Comparison of ENCODE assay signal across 8 cellular contexts in genomic region chr4:64158648-64159326, GRCh38.
DNase-seq lines count a peak whose midpoint lies in the region; ATAC-seq and TF ChIP-seq lines count a peak whose summit lies in the region.

No MANE protein-coding gene starts in this region.

- no peaks in the 10 kb centered on the region for H4K20me1 ChIP-seq in mammary epithelial cell (ENCODE audit: insufficient read depth, low read length)

- H3K27me3 ChIP-seq in mammary epithelial cell (ENCODE audit: insufficient read depth, low read length): no peaks in the 10 kb centered on the region
- H3K27me3 ChIP-seq in liver (ENCODE audit: control insufficient read depth in 4 of 4, insufficient read depth in 4 of 4, low read length in 3 of 4): no peaks in the 10 kb centered on the region

- H3K4me3 Mint-ChIP-seq in activated naive CD4-positive, alpha-beta T cell treated with anti-CD3 and anti-CD28 coated beads for 36 hours: no peak overlapping the region

- H3K36me3 ChIP-seq in mammary epithelial cell (ENCODE audit: insufficient read depth, low read length) (no peaks in the 10 kb centered on the region), liver (ENCODE audit: control insufficient read depth in 4 of 4, insufficient read depth in 3 of 4, low read depth in 1 of 4, low read length in 3 of 4) (no peaks in the 10 kb centered on the region)

- in situ Hi-C loops in mammary epithelial cell (cut with MboI; ENCODE audit: low sequenced_read_pairs in 2 of 2): loop anchor here (25.0 kb wide), 1 partner anchor 379 kb away; no protein-coding TSS in a partner anchor

- H3K9me3 ChIP-seq in mammary epithelial cell (replicated peaks; ENCODE audit: insufficient read depth, low read length) (no peaks in the 10 kb centered on the region), liver (ENCODE audit: control insufficient read depth in 4 of 4, low read length in 3 of 4) (no peaks in the 10 kb centered on the region)

- H3K4me3 ChIP-seq in mammary epithelial cell (replicated peaks in 1 of 3; ENCODE audit: insufficient read depth in 1 of 3, low read depth in 2 of 3, low read length in 3 of 3) (peak overlapping the region in 2 of 3 experiments; percentile 39 to 53), liver (ENCODE audit: low read depth in 1 of 3, low read length in 3 of 3) (peak overlapping the region in 1 of 3 donors; percentile 44)

- H3K27ac ChIP-seq in mammary epithelial cell (ENCODE audit: insufficient read depth, low read depth, low read length) (no peak overlapping the region), liver (ENCODE audit: low read depth in 1 of 2, low read length in 2 of 2) (no peak overlapping the region)

- DNase-seq in activated naive CD4-positive, alpha-beta T cell treated with anti-CD3 and anti-CD28 coated beads for 36 hours: peak; percentile 71
- no peak for DNase-seq in activated naive CD4-positive, alpha-beta T cell treated with anti-CD3 and anti-CD28 coated beads, Interleukin-2, amount 50 U/mL, for 16 hours
- DNase-seq in HUDEP-2 (lab: John Stamatoyannopoulos, UW; ENCODE audit: unreplicated experiment in 76 of 76) (peak in 54 of 76 experiments; percentile 0 to 79 (median 21)), RKO (ENCODE audit: low spot score) (peak; percentile 89), mammary epithelial cell (peak; percentile 43)
- DNase-seq in stimulated activated CD8-positive, alpha-beta memory T cell treated with anti-CD3 and anti-CD28 coated beads, Interleukin-4, amount 100 ng/mL, for 48 hours: peak; percentile 61

- H3K4me2 ChIP-seq in mammary epithelial cell (ENCODE audit: insufficient read depth, low read depth, low read length): peak overlapping the region; percentile 67

- dilution Hi-C loops in mammary epithelial cell (cut with HindIII; ENCODE audit: low sequenced_read_pairs): loop anchor here (25.0 kb wide), 1 partner anchor 379 kb away; no protein-coding TSS in a partner anchor

- H3K9ac ChIP-seq in mammary epithelial cell (ENCODE audit: insufficient read depth, low read length) (no peak overlapping the region), liver (ENCODE audit: low read depth in 1 of 2, low read length in 2 of 2) (no peak overlapping the region)

- H3K9me3 Mint-ChIP-seq in activated naive CD4-positive, alpha-beta T cell treated with anti-CD3 and anti-CD28 coated beads for 36 hours: no peaks in the 10 kb centered on the region

- H3K4me1 ChIP-seq in mammary epithelial cell (ENCODE audit: insufficient read depth, low read length) (no peaks in the 10 kb centered on the region), liver (ENCODE audit: control insufficient read depth in 4 of 4, insufficient read depth in 4 of 4, low read length in 3 of 4) (no peaks in the 10 kb centered on the region)

- H3K27me3 Mint-ChIP-seq in activated naive CD4-positive, alpha-beta T cell treated with anti-CD3 and anti-CD28 coated beads for 36 hours (ENCODE audit: low read depth): no peaks in the 10 kb centered on the region

- no peaks in the 10 kb centered on the region for H3K79me2 ChIP-seq in mammary epithelial cell (ENCODE audit: insufficient read depth, low read length)

- peak; percentile 91 for ATAC-seq in GM21619 (IDR thresholded peaks at IDR 0.05; ENCODE audit: unreplicated experiment)

- CTCF ChIA-PET in activated naive CD4-positive, alpha-beta T cell treated with anti-CD3 and anti-CD28 coated beads for 36 hours (lab: Charles Lee): interaction anchor here (0.7 to 1.0 kb wide), 3 partner anchors 8 to 380 kb away, joined by 3 to 5 read pairs (median 4); no protein-coding TSS in a partner anchor
- CTCF ChIA-PET in mammary epithelial cell (lab: Charles Lee; ENCODE audit: low non-redundant PET): no interaction called here

- no peaks in the 10 kb centered on the region for H3K4me1 Mint-ChIP-seq in activated naive CD4-positive, alpha-beta T cell treated with anti-CD3 and anti-CD28 coated beads for 36 hours (ENCODE audit: low read depth)

- TF ChIP-seq RAD21 in liver (IDR thresholded peaks at IDR 0.05): peak; percentile 74 to 78

- 5% methylated on average over 7 of the region's 7 CpGs for WGBS in mammary epithelial cell (ENCODE audit: low coverage, missing lambda C conversion rate)
- 11% methylated on average over 7 of the region's 7 CpGs for WGBS in liver

- H3K27ac Mint-ChIP-seq in activated naive CD4-positive, alpha-beta T cell treated with anti-CD3 and anti-CD28 coated beads for 36 hours: no peak overlapping the region

- no TSS peak for BruUV-seq in mammary epithelial cell (replicated peaks; lab: Mats Ljungman, UMichigan)

- peak; percentile 62 to 79 for TF ChIP-seq CTCF in mammary epithelial cell (conservative IDR thresholded peaks at IDR 0.05 in 1 of 2, IDR thresholded peaks at IDR 0.05 in 1 of 2; ENCODE audit: extremely low read depth in 1 of 2, insufficient read depth in 1 of 2, low read depth in 1 of 2, low read length in 2 of 2)
- TF ChIP-seq CTCF in liver (IDR thresholded peaks at IDR 0.05; ENCODE audit: low read depth, low read length, missing input control): peak; percentile 60

- peak overlapping the region; percentile 80 for H2AFZ ChIP-seq in mammary epithelial cell (ENCODE audit: low read depth, low read length)

- intact Hi-C loops in activated naive CD4-positive, alpha-beta T cell treated with anti-CD3 and anti-CD28 coated beads for 36 hours (cut with micrococcal nuclease): loop anchor here (1.0 kb wide), 2 partner anchors 381 to 427 kb away; no protein-coding TSS in a partner anchor
- intact Hi-C loops in mammary epithelial cell (cut with micrococcal nuclease): loop anchor here (1.0 to 2.0 kb wide), 2 partner anchors 381 to 424 kb away; no protein-coding TSS in a partner anchor

- H3K36me3 Mint-ChIP-seq in activated naive CD4-positive, alpha-beta T cell treated with anti-CD3 and anti-CD28 coated beads for 36 hours (ENCODE audit: low read depth): no peaks in the 10 kb centered on the region

TF ChIP-seq in liver, 16 proteins besides CTCF, POLR2A, EP300 and RAD21:
- TF ChIP-seq HNF4A (conservative IDR thresholded peaks at IDR 0.05): no peak
- no peak for TF ChIP-seq NR2F2 (IDR thresholded peaks at IDR 0.05)
